In genomic region chr6:126701799-126702198, GRCh38 we compare ENCODE assay signal across 15 cellular contexts.
DNase-seq lines count a peak whose midpoint lies in the region; ATAC-seq and TF ChIP-seq lines count a peak whose summit lies in the region.
"Had no signal": no experiment of that assay in that cellular context is flagged by ENCODE, and none has a peak within 500 bp of the region (broad histone marks: within the 10 kb centered on the region; RNA-seq: fewer than 3 reads in every experiment).

No MANE protein-coding gene starts in this region.

- no peaks in the 10 kb centered on the region for H3K27me3 Mint-ChIP-seq in activated CD4-positive, alpha-beta memory T cell treated with anti-CD3 and anti-CD28 coated beads for 36 hours
- H3K27me3 Mint-ChIP-seq in activated T-helper 2 cell treated with anti-CD3 and anti-CD28 coated beads, Interferon-gamma antibody, Interleukin-2, Interleukin-4, amounts not matched to agents 10 μg/mL and 5 μg/mL and 100 μg/mL, durations not matched to agents 14 hours and 24 hours and 36 hours (ENCODE audit: low read depth): no peaks in the 10 kb centered on the region
- H3K27me3 Mint-ChIP-seq in natural killer cell treated with Interleukin-12 subunit alpha and Interleukin-12 subunit beta and Interleukin-15 and Interleukin-18, amount 100 ng/mL, for 72 hours: no peaks in the 10 kb centered on the region
- H3K27me3 Mint-ChIP-seq: B cell had no signal

- ATAC-seq in GM21723 (IDR thresholded peaks at IDR 0.05; ENCODE audit: unreplicated experiment): peak; percentile 66
- ATAC-seq in GM21526 (IDR thresholded peaks at IDR 0.05; ENCODE audit: low FRiP score, unreplicated experiment): no peak
- ATAC-seq in natural killer cell treated with Interleukin-12 subunit alpha and Interleukin-12 subunit beta and Interleukin-15 and Interleukin-18, amount 100 ng/mL, for 72 hours: no peak
- ATAC-seq: left cardiac atrium had no signal

- peak overlapping the region; percentile 18 for H3K4me2 ChIP-seq in mammary epithelial cell (ENCODE audit: insufficient read depth, low read depth, low read length)

- no peak overlapping the region for H3K9ac ChIP-seq in mammary epithelial cell (ENCODE audit: insufficient read depth, low read length)

- no peak for TF ChIP-seq CTCF in NB4 (IDR thresholded peaks at IDR 0.05; ENCODE audit: low read depth, low read length)
- TF ChIP-seq CTCF in mammary epithelial cell (conservative IDR thresholded peaks at IDR 0.05 in 1 of 2, IDR thresholded peaks at IDR 0.05 in 1 of 2; ENCODE audit: extremely low read depth in 1 of 2, insufficient read depth in 1 of 2, low read depth in 1 of 2, low read length in 2 of 2): no peak

- peak overlapping the region; percentile 9 for H3K4me3 ChIP-seq in NB4 (ENCODE audit: low read depth, low read length)
- H3K4me3 ChIP-seq in mammary epithelial cell (replicated peaks in 1 of 3; ENCODE audit: insufficient read depth in 1 of 3, low read depth in 2 of 3, low read length in 3 of 3): no peak overlapping the region
- H3K4me3 ChIP-seq: upper lobe of left lung had no signal

- dilution Hi-C loops in mammary epithelial cell (cut with HindIII; ENCODE audit: low sequenced_read_pairs): no loop called here

- H2AFZ ChIP-seq in mammary epithelial cell (ENCODE audit: low read depth, low read length): no peak overlapping the region

- H3K36me3 Mint-ChIP-seq in activated CD4-positive, alpha-beta memory T cell treated with anti-CD3 and anti-CD28 coated beads for 36 hours: no peaks in the 10 kb centered on the region
- H3K36me3 Mint-ChIP-seq in activated T-helper 2 cell treated with anti-CD3 and anti-CD28 coated beads, Interferon-gamma antibody, Interleukin-2, Interleukin-4, amounts not matched to agents 10 μg/mL and 5 μg/mL and 100 μg/mL, durations not matched to agents 14 hours and 24 hours and 36 hours (ENCODE audit: low read depth): no peaks in the 10 kb centered on the region
- H3K36me3 Mint-ChIP-seq in natural killer cell treated with Interleukin-12 subunit alpha and Interleukin-12 subunit beta and Interleukin-15 and Interleukin-18, amount 100 ng/mL, for 72 hours: no peaks in the 10 kb centered on the region
- H3K36me3 Mint-ChIP-seq: activated naive CD4-positive, alpha-beta T cell treated with anti-CD3 and anti-CD28 coated beads, Interleukin-2, amount 50 U/mL, for 24 hours had no signal

- no peak overlapping the region for H3K4me3 Mint-ChIP-seq in activated CD4-positive, alpha-beta memory T cell treated with anti-CD3 and anti-CD28 coated beads for 36 hours
- no peak overlapping the region for H3K4me3 Mint-ChIP-seq in activated T-helper 2 cell treated with anti-CD3 and anti-CD28 coated beads, Interferon-gamma antibody, Interleukin-2, Interleukin-4, amounts not matched to agents 10 μg/mL and 5 μg/mL and 100 μg/mL, durations not matched to agents 14 hours and 24 hours and 36 hours (ENCODE audit: low read depth)
- no peak overlapping the region for H3K4me3 Mint-ChIP-seq in natural killer cell treated with Interleukin-12 subunit alpha and Interleukin-12 subunit beta and Interleukin-15 and Interleukin-18, amount 100 ng/mL, for 72 hours
- H3K4me3 Mint-ChIP-seq: activated naive CD4-positive, alpha-beta T cell treated with anti-CD3 and anti-CD28 coated beads, Interleukin-2, amount 50 U/mL, for 24 hours; B cell; nephron had no signal

- POLR2A ChIA-PET in activated CD4-positive, alpha-beta memory T cell treated with anti-CD3 and anti-CD28 coated beads for 36 hours (lab: Charles Lee): no interaction called here

- H4K20me1 ChIP-seq in mammary epithelial cell (ENCODE audit: insufficient read depth, low read length): no peaks in the 10 kb centered on the region

- H3K79me2 ChIP-seq in mammary epithelial cell (ENCODE audit: insufficient read depth, low read length): no peaks in the 10 kb centered on the region

- H3K9me3 ChIP-seq in mammary epithelial cell (replicated peaks; ENCODE audit: insufficient read depth, low read length): no peaks in the 10 kb centered on the region
- H3K9me3 ChIP-seq: upper lobe of left lung had no signal

- no peak overlapping the region for H3K27ac Mint-ChIP-seq in activated CD4-positive, alpha-beta memory T cell treated with anti-CD3 and anti-CD28 coated beads for 36 hours
- H3K27ac Mint-ChIP-seq in activated T-helper 2 cell treated with anti-CD3 and anti-CD28 coated beads, Interferon-gamma antibody, Interleukin-2, Interleukin-4, amounts not matched to agents 10 μg/mL and 5 μg/mL and 100 μg/mL, durations not matched to agents 14 hours and 24 hours and 36 hours: no peak overlapping the region
- no peak overlapping the region for H3K27ac Mint-ChIP-seq in natural killer cell treated with Interleukin-12 subunit alpha and Interleukin-12 subunit beta and Interleukin-15 and Interleukin-18, amount 100 ng/mL, for 72 hours
- H3K27ac Mint-ChIP-seq: activated naive CD4-positive, alpha-beta T cell treated with anti-CD3 and anti-CD28 coated beads, Interleukin-2, amount 50 U/mL, for 24 hours; B cell had no signal

- intact Hi-C loops in mammary epithelial cell (cut with micrococcal nuclease): no loop called here
- intact Hi-C loops in activated CD4-positive, alpha-beta memory T cell treated with anti-CD3 and anti-CD28 coated beads for 36 hours (cut with micrococcal nuclease): no loop called here
- intact Hi-C loops in activated T-helper 2 cell treated with anti-CD3 and anti-CD28 coated beads, Interferon-gamma antibody, Interleukin-2, Interleukin-4, amounts not matched to agents 10 μg/mL and 5 μg/mL and 100 μg/mL, durations not matched to agents 14 hours and 24 hours and 36 hours (cut with micrococcal nuclease): no loop called here

- H3K36me3 ChIP-seq in mammary epithelial cell (ENCODE audit: insufficient read depth, low read length): no peaks in the 10 kb centered on the region
- H3K36me3 ChIP-seq: upper lobe of left lung had no signal

- H3K27ac ChIP-seq in mammary epithelial cell (ENCODE audit: insufficient read depth, low read depth, low read length): no peak overlapping the region
- H3K27ac ChIP-seq: upper lobe of left lung had no signal

- in situ Hi-C loops in mammary epithelial cell (cut with MboI; ENCODE audit: low sequenced_read_pairs in 2 of 2): no loop called here

- H3K4me1 Mint-ChIP-seq in activated CD4-positive, alpha-beta memory T cell treated with anti-CD3 and anti-CD28 coated beads for 36 hours (ENCODE audit: low read depth): no peaks in the 10 kb centered on the region
- peaks cover 3% of the 10 kb centered on the region for H3K4me1 Mint-ChIP-seq in activated T-helper 2 cell treated with anti-CD3 and anti-CD28 coated beads, Interferon-gamma antibody, Interleukin-2, Interleukin-4, amounts not matched to agents 10 μg/mL and 5 μg/mL and 100 μg/mL, durations not matched to agents 14 hours and 24 hours and 36 hours (ENCODE audit: low read depth)
- no peaks in the 10 kb centered on the region for H3K4me1 Mint-ChIP-seq in natural killer cell treated with Interleukin-12 subunit alpha and Interleukin-12 subunit beta and Interleukin-15 and Interleukin-18, amount 100 ng/mL, for 72 hours (ENCODE audit: low read depth in 2 of 2)
- H3K4me1 Mint-ChIP-seq: activated naive CD4-positive, alpha-beta T cell treated with anti-CD3 and anti-CD28 coated beads, Interleukin-2, amount 50 U/mL, for 24 hours; B cell had no signal

- no TSS peak for BruUV-seq in mammary epithelial cell (replicated peaks; lab: Mats Ljungman, UMichigan)

- TF ChIP-seq POLR2A in NB4 (IDR thresholded peaks at IDR 0.05; ENCODE audit: extremely low read depth, insufficient read length): no peak

- no peaks in the 10 kb centered on the region for H3K27me3 ChIP-seq in mammary epithelial cell (ENCODE audit: insufficient read depth, low read length)
- H3K27me3 ChIP-seq: upper lobe of left lung had no signal

- no peaks in the 10 kb centered on the region for H3K9me3 Mint-ChIP-seq in activated CD4-positive, alpha-beta memory T cell treated with anti-CD3 and anti-CD28 coated beads for 36 hours
- no peaks in the 10 kb centered on the region for H3K9me3 Mint-ChIP-seq in activated T-helper 2 cell treated with anti-CD3 and anti-CD28 coated beads, Interferon-gamma antibody, Interleukin-2, Interleukin-4, amounts not matched to agents 10 μg/mL and 5 μg/mL and 100 μg/mL, durations not matched to agents 14 hours and 24 hours and 36 hours
- H3K9me3 Mint-ChIP-seq in natural killer cell treated with Interleukin-12 subunit alpha and Interleukin-12 subunit beta and Interleukin-15 and Interleukin-18, amount 100 ng/mL, for 72 hours: peaks cover 2% of the 10 kb centered on the region
- H3K9me3 Mint-ChIP-seq: activated naive CD4-positive, alpha-beta T cell treated with anti-CD3 and anti-CD28 coated beads, Interleukin-2, amount 50 U/mL, for 24 hours; nephron had no signal

- CTCF ChIA-PET in mammary epithelial cell (lab: Charles Lee; ENCODE audit: low non-redundant PET): no interaction called here
- CTCF ChIA-PET in activated CD4-positive, alpha-beta memory T cell treated with anti-CD3 and anti-CD28 coated beads for 36 hours (lab: Charles Lee): no interaction called here

- DNase-seq in AG08396 (ENCODE audit: low spot score) (peak; percentile 9), NB4 (ENCODE audit: low read depth) (peak; percentile 41), mammary epithelial cell (no peak)
- DNase-seq in activated CD4-positive, alpha-beta memory T cell treated with anti-CD3 and anti-CD28 coated beads for 36 hours: no peak
- DNase-seq in activated T-helper 2 cell treated with anti-CD3 and anti-CD28 coated beads, Interferon-gamma antibody, Interleukin-2, Interleukin-4, amounts not matched to agents 10 μg/mL and 5 μg/mL and 100 μg/mL, durations not matched to agents 14 hours and 24 hours and 36 hours (ENCODE audit: low spot score): no peak
- no peak for DNase-seq in natural killer cell treated with Interleukin-12 subunit alpha and Interleukin-12 subunit beta and Interleukin-15 and Interleukin-18, amount 100 ng/mL, for 72 hours (ENCODE audit: low spot score)
- DNase-seq: left cardiac atrium, NCI-H1092, NCI-H510A treated with DMSO at 0.1 percent for 48 hours, upper lobe of left lung had no signal

- H3K4me1 ChIP-seq in mammary epithelial cell (ENCODE audit: insufficient read depth, low read length): no peaks in the 10 kb centered on the region
- H3K4me1 ChIP-seq: upper lobe of left lung had no signal

Comparison
In these comparisons a context has a peak if more than half of its experiments do, and no peak if none do; other contexts are left out.
1. DNase-seq: peak in AG08396 (single experiment) and NB4 (single experiment); none in mammary epithelial cell (single experiment), activated CD4-positive, alpha-beta memory T cell treated with anti-CD3 and anti-CD28 coated beads for 36 hours (single experiment), activated T-helper 2 cell treated with anti-CD3 and anti-CD28 coated beads, Interferon-gamma antibody, Interleukin-2, Interleukin-4, amounts not matched to agents 10 μg/mL and 5 μg/mL and 100 μg/mL, durations not matched to agents 14 hours and 24 hours and 36 hours (single experiment) and natural killer cell treated with Interleukin-12 subunit alpha and Interleukin-12 subunit beta and Interleukin-15 and Interleukin-18, amount 100 ng/mL, for 72 hours (single experiment).